Comparison of ENCODE assay signal across 21 cellular contexts in genomic region chr18:68734311-68734710, GRCh38. TPM values are rescaled to one million over a fixed set of nuclear protein-coding genes. Genes with fewer than 3 reads are reported as not detected.
DNase-seq lines count a peak whose midpoint lies in the region; TF ChIP-seq lines count a peak whose summit lies in the region.
"Had no signal": no experiment of that assay in that cellular context is flagged by ENCODE, and none has a peak within 500 bp of the region (broad histone marks: within the 10 kb centered on the region; RNA-seq: fewer than 3 reads in every experiment).

No MANE protein-coding gene starts in this region.

- peak overlapping the region; percentile 61 for H3K4me2 ChIP-seq in GM23248 (ENCODE audit: unreplicated experiment)
- peak overlapping the region; percentile 66 for H3K4me2 ChIP-seq in smooth muscle cell

- H3K27me3 ChIP-seq in GM23248 (replicated peaks; ENCODE audit: insufficient read depth), result no peaks in the 10 kb centered on the region
- H3K27me3 ChIP-seq in smooth muscle cell (ENCODE audit: low read depth), result no peaks in the 10 kb centered on the region
- H3K27me3 ChIP-seq: ascending aorta, heart right ventricle, testis had no signal

- H3K9me2 ChIP-seq in GM23248 (ENCODE audit: insufficient read depth), result no peaks in the 10 kb centered on the region

- H3K4me3 ChIP-seq in GM23248 (peak overlapping the region; percentile 3; the same call in 1 of the 2 replicates), smooth muscle cell (no peak overlapping the region)
- H3K4me3 ChIP-seq: ascending aorta, heart right ventricle, lung, skin epidermis, testis had no signal

- H2AFZ ChIP-seq in GM23248 (0 out of 2 replicates have a peak overlapping the region, but pooled peaks have one; percentile 31), smooth muscle cell (ENCODE audit: low read depth) (no peak overlapping the region)

- H3K9ac ChIP-seq in GM23248 (no peak overlapping the region), smooth muscle cell (ENCODE audit: low read depth) (no peak overlapping the region)

- no peaks in the 10 kb centered on the region for H3K36me3 ChIP-seq in GM23248 (ENCODE audit: low read depth)
- no peaks in the 10 kb centered on the region for H3K36me3 ChIP-seq in smooth muscle cell (ENCODE audit: low read depth)
- H3K36me3 ChIP-seq: ascending aorta, heart right ventricle had no signal

- H3K4me1 ChIP-seq in GM23248 (ENCODE audit: insufficient read depth) (peaks cover 18% of the 10 kb centered on the region), smooth muscle cell (ENCODE audit: low read depth) (peaks cover 4% of the 10 kb centered on the region)
- H3K4me1 ChIP-seq: ascending aorta, testis had no signal

- in situ Hi-C loops in GM23248 (cut with MboI), result no loop called here

- no peaks in the 10 kb centered on the region for H4K20me1 ChIP-seq in GM23248 (ENCODE audit: insufficient read depth)
- no peaks in the 10 kb centered on the region for H4K20me1 ChIP-seq in smooth muscle cell (ENCODE audit: low read depth)

- H3K9me3 ChIP-seq in GM23248 (ENCODE audit: low read depth) (no peaks in the 10 kb centered on the region), smooth muscle cell (replicated peaks; ENCODE audit: low read depth) (no peaks in the 10 kb centered on the region)
- H3K9me3 ChIP-seq: ascending aorta, heart right ventricle, testis had no signal

- H3F3A ChIP-seq in GM23248 (ENCODE audit: insufficient read depth) (peaks cover 17% of the 10 kb centered on the region; the same call in 1 of the 2 replicates), smooth muscle cell (ENCODE audit: low read depth) (no peaks in the 10 kb centered on the region)

- DNase-seq in GM23248 (peak; percentile 85), RPMI7951 (ENCODE audit: low read depth) (peak; percentile 21), fibroblast of peridontal ligament (ENCODE audit: extremely low read depth) (peak; percentile 66), smooth muscle cell (lab: John Stamatoyannopoulos, UW; ENCODE audit: unreplicated experiment) (no peak), NCI-H1436 (lab: John Stamatoyannopoulos, UW) (no peak), HuH-7.5 (ENCODE audit: low spot score) (no peak), HK-2 (ENCODE audit: unreplicated experiment) (no peak)
- DNase-seq in stimulated activated CD4-positive, alpha-beta T cell treated with anti-CD3 and anti-CD28 coated beads, Interleukin-4, amount 100 ng/mL, for 24 hours, result no peak
- DNase-seq: activated CD4-positive, alpha-beta T cell treated with anti-CD3 and anti-CD28 coated beads, Interleukin-2, amount 50 U/mL, for 1 hour; activated naive CD4-positive, alpha-beta T cell; dermis blood vessel endothelial cell; heart right ventricle; naive B cell; NCI-H1048; NCI-H2081 treated with DMSO at 0.1 percent for 48 hours; NCI-H510A; testis had no signal

- H3K27ac ChIP-seq in GM23248 (peak overlapping the region; percentile 10; the same call in 1 of the 2 replicates), smooth muscle cell (ENCODE audit: low read depth) (peak overlapping the region; percentile 22)
- H3K27ac ChIP-seq: ascending aorta, C4-2B, heart right ventricle, skin epidermis, testis had no signal

- TF ChIP-seq CTCF in smooth muscle cell (IDR thresholded peaks at IDR 0.05; ENCODE audit: borderline replicate concordance, insufficient read depth, poor library complexity, severe bottlenecking), result no peak

- WGBS in GM23248 (ENCODE audit: low coverage in 1 of 2, low lambda C conversion rate in 2 of 2, missing lambda C conversion rate in 2 of 2), 2 experiments, result 0 to 2% methylated on average over 5 of the region's 5 CpGs
- 21% methylated on average over 5 of the region's 5 CpGs for WGBS in smooth muscle cell (ENCODE audit: low lambda C conversion rate)

- no peaks in the 10 kb centered on the region for H3K79me2 ChIP-seq in GM23248 (ENCODE audit: insufficient read depth)
- H3K79me2 ChIP-seq in smooth muscle cell (ENCODE audit: low read depth), result no peaks in the 10 kb centered on the region

RNA-seq across cellular contexts. Expression of gene TMX3, which starts 19.4 kb away (rescaled TPM):
- total RNA-seq in GM23248 (2014; rRNA removed; shearing (Covaris generic)), result 111 and 112 TPM in 2 replicates
- polyA plus RNA-seq in GM23248 (2016; fragmentation: Nextera tagmentation; extraction: Ambion mirVana), result 70.4 and 73.0 TPM in 2 replicates
- total RNA-seq in RPMI7951 (2014; rRNA removed; shearing (Covaris generic)), result 47.6 and 58.0 TPM in 2 replicates
- 55.5 and 71.2 TPM in 2 replicates for total RNA-seq in smooth muscle cell
- 23.0 and 25.2 TPM in 2 replicates for polyA plus RNA-seq in smooth muscle cell

Comparison
In these comparisons a context has a peak if more than half of its experiments do, and no peak if none do; other contexts are left out.
1. DNase-seq: peak in GM23248 (single experiment), RPMI7951 (single experiment) and fibroblast of peridontal ligament (single experiment); none in smooth muscle cell (single experiment), NCI-H1436 (single experiment), HuH-7.5 (single experiment), HK-2 (single experiment) and stimulated activated CD4-positive, alpha-beta T cell treated with anti-CD3 and anti-CD28 coated beads, Interleukin-4, amount 100 ng/mL, for 24 hours (single experiment).